In genomic region chr1:147541672-147542548, GRCh38 we compare ENCODE assay signal across 8 cellular contexts. TPM values are rescaled to one million over a fixed set of nuclear protein-coding genes. Genes with fewer than 3 reads are reported as not detected.
A peak's percentile ranks its signal among the peaks of the same experiment; 100 is the strongest.
DNase-seq lines count a peak whose midpoint lies in the region; ATAC-seq and TF ChIP-seq lines count a peak whose summit lies in the region.

No MANE protein-coding gene starts in this region.

- no peaks in the 10 kb centered on the region for H3K36me3 ChIP-seq in CD4-positive, CD25-positive, alpha-beta regulatory T cell (ENCODE audit: control insufficient read depth, insufficient read depth, low read length)
- H3K36me3 ChIP-seq in left ventricle myocardium inferior (no peaks in the 10 kb centered on the region), prostate gland (no peaks in the 10 kb centered on the region)

- H3K4me1 ChIP-seq in CD4-positive, CD25-positive, alpha-beta regulatory T cell (ENCODE audit: control insufficient read depth, insufficient read depth, low read length, poor library complexity, severe bottlenecking), result peaks cover 65% of the 10 kb centered on the region
- H3K4me1 ChIP-seq in left ventricle myocardium inferior (peaks cover 73% of the 10 kb centered on the region), prostate gland (replicated peaks) (no peaks in the 10 kb centered on the region)

- H3K4me1 Mint-ChIP-seq in CD4-positive, CD25-positive, alpha-beta regulatory T cell, result peaks cover 12 to 56% (median 34%) of the 10 kb centered on the region in 4 donors

- peaks cover 0 to 3% (median 0%) of the 10 kb centered on the region in 7 donors for H3K9me3 Mint-ChIP-seq in CD4-positive, CD25-positive, alpha-beta regulatory T cell

- TF ChIP-seq CTCF in left ventricle myocardium inferior (IDR thresholded peaks at IDR 0.05; ENCODE audit: borderline replicate concordance) (no peak), prostate gland (IDR thresholded peaks at IDR 0.05) (no peak)

- H3K27me3 Mint-ChIP-seq in CD4-positive, CD25-positive, alpha-beta regulatory T cell, result peaks cover 9% of the 10 kb centered on the region

- peak overlapping the region; percentile 89 for H3K4me3 ChIP-seq in CD4-positive, CD25-positive, alpha-beta regulatory T cell (ENCODE audit: low read depth, low read length)
- peak overlapping the region; percentile 82 for H3K4me3 ChIP-seq in left ventricle myocardium inferior
- H3K4me3 ChIP-seq in prostate gland, result peak overlapping the region; percentile 43 to 55

- H3K27ac ChIP-seq in CD4-positive, CD25-positive, alpha-beta regulatory T cell (ENCODE audit: insufficient read depth, low read length, poor library complexity, severe bottlenecking), result peak overlapping the region; percentile 74
- H3K27ac ChIP-seq in left ventricle myocardium inferior (replicated peaks), result peak overlapping the region; percentile 97
- H3K27ac ChIP-seq in prostate gland, result peak overlapping the region; percentile 93 to 97

- peak; percentile 14 for TF ChIP-seq POLR2A in prostate gland (IDR thresholded peaks at IDR 0.05)

- WGBS in prostate gland, result 2% methylated on average over 29 of the region's 29 CpGs

- peak in 2 of 3 donors; percentile 19 to 42 for DNase-seq in CD4-positive, CD25-positive, alpha-beta regulatory T cell
- DNase-seq in HuH-7 (ENCODE audit: low spot score), result peak; percentile 14
- peak; percentile 72 for DNase-seq in activated effector memory CD4-positive, alpha-beta T cell treated with anti-CD3 and anti-CD28 coated beads, Interleukin-2, amount 50 U/mL, for 16 hours
- DNase-seq in left ventricle myocardium inferior, result peak; percentile 34
- peak; percentile 38 for DNase-seq in prostate gland (ENCODE audit: low spot score)
- no peak for DNase-seq in DMS114 treated with DMSO at 0.1 percent for 48 hours (lab: John Stamatoyannopoulos, UW; ENCODE audit: unreplicated experiment)
- DNase-seq in activated gamma-delta T cell (lab: John Stamatoyannopoulos, UW), result no peak

- H3K27me3 ChIP-seq in CD4-positive, CD25-positive, alpha-beta regulatory T cell (ENCODE audit: control insufficient read depth, insufficient read depth, low read length), result no peaks in the 10 kb centered on the region
- H3K27me3 ChIP-seq in left ventricle myocardium inferior (ENCODE audit: low read depth) (no peaks in the 10 kb centered on the region), prostate gland (replicated peaks; ENCODE audit: insufficient read depth) (no peaks in the 10 kb centered on the region)

- H3K9me3 ChIP-seq in CD4-positive, CD25-positive, alpha-beta regulatory T cell (ENCODE audit: control insufficient read depth in 2 of 2, low read length in 2 of 2), result no peaks in the 10 kb centered on the region
- no peaks in the 10 kb centered on the region for H3K9me3 ChIP-seq in left ventricle myocardium inferior (replicated peaks)
- no peaks in the 10 kb centered on the region for H3K9me3 ChIP-seq in prostate gland

- no peak for ATAC-seq in CD4-positive, CD25-positive, alpha-beta regulatory T cell (ENCODE audit: low read depth in 2 of 2)
- no peak for ATAC-seq in GM18861 (IDR thresholded peaks at IDR 0.05; ENCODE audit: unreplicated experiment)

- H3K27ac Mint-ChIP-seq in CD4-positive, CD25-positive, alpha-beta regulatory T cell, result no peak overlapping the region

- intact Hi-C loops in left ventricle myocardium inferior (cut with micrococcal nuclease), result no loop called here
- intact Hi-C loops in prostate gland (cut with DNase I), result loop anchor here (1.0 kb wide), 1 partner anchor 57 kb away; no protein-coding TSS in a partner anchor

- H3K36me3 Mint-ChIP-seq in CD4-positive, CD25-positive, alpha-beta regulatory T cell, result no peaks in the 10 kb centered on the region

- H3K4me3 Mint-ChIP-seq in CD4-positive, CD25-positive, alpha-beta regulatory T cell, result no peak overlapping the region

RNA-seq across cellular contexts. Expression of gene BCL9, which starts 0.6 kb away (rescaled TPM):
- total RNA-seq in CD4-positive, CD25-positive, alpha-beta regulatory T cell, result 17.1 TPM
- 1 to 10 TPM; 2.1 to 5.0 (median 2.8) TPM for polyA plus RNA-seq in CD4-positive, CD25-positive, alpha-beta regulatory T cell
- total RNA-seq in left ventricle myocardium inferior (12.0 TPM), prostate gland (10 to 100 TPM; 28.2 to 32.0 TPM)

Comparison
In these comparisons a context has a peak if more than half of its experiments do, and no peak if none do; other contexts are left out.
1. DNase-seq: peak in CD4-positive, CD25-positive, alpha-beta regulatory T cell (2 of 3), HuH-7 (single experiment), activated effector memory CD4-positive, alpha-beta T cell treated with anti-CD3 and anti-CD28 coated beads, Interleukin-2, amount 50 U/mL, for 16 hours (single experiment), left ventricle myocardium inferior (single experiment) and prostate gland (single experiment); none in DMS114 treated with DMSO at 0.1 percent for 48 hours (single experiment) and activated gamma-delta T cell (single experiment).
2. Peak in every context shown above with its lines, with median percentiles within 50 percentile points of each other: H3K27ac ChIP-seq and H3K4me3 ChIP-seq.